ENCODE assay signal across 2 cellular contexts in the genomic region with DNA sequence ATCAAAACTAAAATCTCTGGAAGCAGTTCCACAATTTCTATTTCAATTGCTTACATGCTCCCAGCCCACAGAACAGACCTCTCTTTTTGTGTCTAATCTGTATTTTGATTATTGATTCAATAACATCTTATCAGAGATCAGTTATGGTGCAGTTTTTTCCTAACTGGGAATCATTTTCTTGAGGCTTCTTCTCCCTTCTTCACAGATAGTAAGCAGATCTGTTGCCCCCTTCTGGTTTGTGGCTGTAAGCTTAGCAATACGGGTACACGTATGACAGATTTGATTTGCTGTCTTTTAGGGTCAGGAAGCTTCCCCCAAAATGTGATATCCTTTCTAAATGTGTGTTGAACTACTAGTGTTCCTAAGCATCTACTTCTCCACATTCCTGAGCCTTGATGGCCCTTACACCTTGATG.
TF ChIP-seq lines count a peak whose summit lies in the region.

No MANE protein-coding gene starts in this region.

TF ChIP-seq in H1, 55 proteins besides CTCF, POLR2A, EP300 and RAD21:
- TF ChIP-seq MAFK (IDR thresholded peaks at IDR 0.05; ENCODE audit: low read depth, low read length) (no peak), SAP30 (IDR thresholded peaks at IDR 0.05; ENCODE audit: insufficient read depth, insufficient replicate concordance, low read length) (no peak), HDAC2 (IDR thresholded peaks at IDR 0.05; ENCODE audit: borderline replicate concordance in 1 of 2, low read depth in 2 of 2, low read length in 2 of 2) (no peak), RNF2 (IDR thresholded peaks at IDR 0.05; ENCODE audit: borderline replicate concordance, low read depth, low read length, missing control alignments, poor library complexity, severe bottlenecking) (no peak), HDAC6 (IDR thresholded peaks at IDR 0.05; ENCODE audit: low read depth, low read length) (no peak), SUZ12 (IDR thresholded peaks at IDR 0.05; ENCODE audit: low read length) (no peak), NANOG (IDR thresholded peaks at IDR 0.05; ENCODE audit: insufficient read depth, low read depth, low read length, poor library complexity, severe bottlenecking) (no peak), PHF8 (conservative IDR thresholded peaks at IDR 0.05; ENCODE audit: low read depth, low read length) (no peak), SP2 (IDR thresholded peaks at IDR 0.05; ENCODE audit: low read length) (no peak), GABPA (IDR thresholded peaks at IDR 0.05; ENCODE audit: borderline replicate concordance, insufficient read depth, low read length) (no peak), KDM1A (IDR thresholded peaks at IDR 0.05; ENCODE audit: borderline replicate concordance, low read length) (no peak), RXRA (IDR thresholded peaks at IDR 0.05; ENCODE audit: insufficient read depth, low read depth, low read length) (no peak), CTBP2 (IDR thresholded peaks at IDR 0.05; ENCODE audit: borderline replicate concordance, insufficient read depth, insufficient read length, low read length) (no peak), BCL11A (IDR thresholded peaks at IDR 0.05; ENCODE audit: low read depth in 2 of 2, low read length in 2 of 2) (no peak), SRF (IDR thresholded peaks at IDR 0.05; ENCODE audit: low read depth, low read length) (no peak), EGR1 (IDR thresholded peaks at IDR 0.05; ENCODE audit: borderline replicate concordance, low read depth, low read length) (no peak), YY1 (IDR thresholded peaks at IDR 0.05; ENCODE audit: low read depth, low read length) (no peak), CREB1 (IDR thresholded peaks at IDR 0.05) (no peak), FOSL1 (IDR thresholded peaks at IDR 0.05; ENCODE audit: insufficient read depth, low read depth, low read length) (no peak)
- TF ChIP-seq, protein P1, sequence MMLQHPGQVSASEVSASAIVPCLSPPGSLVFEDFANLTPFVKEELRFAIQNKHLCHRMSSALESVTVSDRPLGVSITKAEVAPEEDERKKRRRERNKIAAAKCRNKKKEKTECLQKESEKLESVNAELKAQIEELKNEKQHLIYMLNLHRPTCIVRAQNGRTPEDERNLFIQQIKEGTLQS (IDR thresholded peaks at IDR 0.05; ENCODE audit: insufficient read depth, low read depth, low read length): no peak

TF ChIP-seq in neural cell, 6 proteins besides CTCF, POLR2A, EP300 and RAD21:
- TF ChIP-seq SMC3 (conservative IDR thresholded peaks at IDR 0.05; ENCODE audit: poor library complexity): peak; percentile 72
- TF ChIP-seq, protein P2, sequence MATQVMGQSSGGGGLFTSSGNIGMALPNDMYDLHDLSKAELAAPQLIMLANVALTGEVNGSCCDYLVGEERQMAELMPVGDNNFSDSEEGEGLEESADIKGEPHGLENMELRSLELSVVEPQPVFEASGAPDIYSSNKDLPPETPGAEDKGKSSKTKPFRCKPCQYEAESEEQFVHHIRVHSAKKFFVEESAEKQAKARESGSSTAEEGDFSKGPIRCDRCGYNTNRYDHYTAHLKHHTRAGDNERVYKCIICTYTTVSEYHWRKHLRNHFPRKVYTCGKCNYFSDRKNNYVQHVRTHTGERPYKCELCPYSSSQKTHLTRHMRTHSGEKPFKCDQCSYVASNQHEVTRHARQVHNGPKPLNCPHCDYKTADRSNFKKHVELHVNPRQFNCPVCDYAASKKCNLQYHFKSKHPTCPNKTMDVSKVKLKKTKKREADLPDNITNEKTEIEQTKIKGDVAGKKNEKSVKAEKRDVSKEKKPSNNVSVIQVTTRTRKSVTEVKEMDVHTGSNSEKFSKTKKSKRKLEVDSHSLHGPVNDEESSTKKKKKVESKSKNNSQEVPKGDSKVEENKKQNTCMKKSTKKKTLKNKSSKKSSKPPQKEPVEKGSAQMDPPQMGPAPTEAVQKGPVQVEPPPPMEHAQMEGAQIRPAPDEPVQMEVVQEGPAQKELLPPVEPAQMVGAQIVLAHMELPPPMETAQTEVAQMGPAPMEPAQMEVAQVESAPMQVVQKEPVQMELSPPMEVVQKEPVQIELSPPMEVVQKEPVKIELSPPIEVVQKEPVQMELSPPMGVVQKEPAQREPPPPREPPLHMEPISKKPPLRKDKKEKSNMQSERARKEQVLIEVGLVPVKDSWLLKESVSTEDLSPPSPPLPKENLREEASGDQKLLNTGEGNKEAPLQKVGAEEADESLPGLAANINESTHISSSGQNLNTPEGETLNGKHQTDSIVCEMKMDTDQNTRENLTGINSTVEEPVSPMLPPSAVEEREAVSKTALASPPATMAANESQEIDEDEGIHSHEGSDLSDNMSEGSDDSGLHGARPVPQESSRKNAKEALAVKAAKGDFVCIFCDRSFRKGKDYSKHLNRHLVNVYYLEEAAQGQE (IDR thresholded peaks at IDR 0.05; ENCODE audit: borderline replicate concordance): no peak
